Comparison of ENCODE assay signal across 8 cellular contexts in the genomic region with DNA sequence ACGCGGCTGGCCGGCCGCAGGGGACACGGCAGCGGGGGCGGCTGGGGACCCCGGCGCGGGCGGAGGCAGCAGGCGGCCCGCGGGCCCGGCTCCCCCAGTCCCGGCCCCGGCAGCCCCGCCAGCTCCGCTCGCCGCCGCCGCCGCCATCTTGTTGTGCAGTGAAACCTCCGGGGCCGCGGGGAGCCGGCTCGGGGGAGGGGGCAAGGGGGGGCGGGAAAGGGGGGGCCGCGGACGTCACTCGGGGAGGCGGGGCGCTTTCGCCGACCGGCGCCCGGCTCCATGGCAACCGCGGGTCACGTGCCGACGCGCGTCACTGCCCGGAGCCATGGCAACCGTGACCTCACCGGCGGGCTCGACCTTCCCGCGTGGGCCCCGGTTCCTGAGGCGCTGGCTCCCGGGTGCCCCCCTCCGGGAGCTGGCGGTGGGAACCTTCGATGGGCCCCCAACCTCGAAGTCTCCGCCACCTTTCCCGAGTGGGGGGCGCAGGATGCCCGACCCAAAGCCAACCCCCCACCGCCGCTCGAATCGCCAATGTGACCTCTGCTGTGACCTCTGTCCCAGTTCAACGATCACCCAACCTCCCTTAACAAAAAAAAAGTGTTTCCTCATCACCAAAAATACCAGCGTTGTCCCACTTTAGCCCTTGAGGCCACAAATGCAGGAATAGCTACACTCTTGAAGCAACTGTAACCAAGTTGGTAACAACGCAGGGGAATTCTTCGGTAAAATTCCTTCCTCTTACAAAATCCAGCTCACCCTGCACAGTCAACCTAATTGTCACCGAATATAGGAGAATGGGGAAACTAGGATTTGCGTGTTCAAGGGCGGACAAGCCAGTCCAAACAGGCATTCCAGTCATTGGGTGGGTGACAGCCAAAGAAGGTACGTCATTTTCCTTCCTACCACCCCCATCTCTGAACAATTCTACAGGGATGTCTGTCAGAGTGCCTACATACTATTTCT. TPM values are rescaled to one million over a fixed set of nuclear protein-coding genes. Genes with fewer than 3 reads are reported as not detected.
DNase-seq lines count a peak whose midpoint lies in the region; ATAC-seq and TF ChIP-seq lines count a peak whose summit lies in the region.

Gene SIK3, minus strand, starts transcription at position 160 of the 963 bp plus-strand sequence. Its CDS starts 13 bp downstream, at position 147.

- peaks cover 43% of the 10 kb centered on the region for H3K79me2 ChIP-seq in SU-DHL-6 (ENCODE audit: insufficient read depth, low read length)
- H3K79me2 ChIP-seq in parathyroid adenoma: peaks cover 10% of the 10 kb centered on the region

- peak within 1 kb of the TSS; percentile 93 for H3K4me3 Mint-ChIP-seq in activated naive CD8-positive, alpha-beta T cell treated with anti-CD3 and anti-CD28 coated beads, Interleukin-2, amount 10 ng/mL, durations not matched to agents 7 days and 5 days

- H3K9me3 ChIP-seq in SU-DHL-6 (ENCODE audit: insufficient read depth, low read length) (no peaks in the 10 kb centered on the region), parathyroid adenoma (ENCODE audit: control insufficient read depth, low read length) (no peaks in the 10 kb centered on the region), tibial artery (no peaks in the 10 kb centered on the region)

- peaks cover 2% of the 10 kb centered on the region for H3K36me3 Mint-ChIP-seq in activated naive CD8-positive, alpha-beta T cell treated with anti-CD3 and anti-CD28 coated beads, Interleukin-2, amount 10 ng/mL, durations not matched to agents 7 days and 5 days

- H3K4me2 ChIP-seq in SU-DHL-6 (ENCODE audit: low read depth, low read length, poor library complexity, severe bottlenecking) (peak within 1 kb of the TSS; percentile 73), parathyroid adenoma (ENCODE audit: low read length) (peak within 1 kb of the TSS; percentile 84)

- intact Hi-C loops in Right ventricle myocardium inferior (cut with DNase I) (loop anchor here (5.0 kb wide), 3 partner anchors 141 to 229 kb away; partner anchors contain the start of gene CEP164), tibial artery (cut with DNase I; ENCODE audit: low total_unique reads) (loop anchor here (5.0 to 10.0 kb wide), 2 partner anchors 104 to 124 kb away; no protein-coding TSS in a partner anchor)

- H3K4me3 ChIP-seq in GM08714 (ENCODE audit: low read length): peak within 1 kb of the TSS; percentile 78
- peak within 1 kb of the TSS; percentile 84 for H3K4me3 ChIP-seq in SU-DHL-6 (ENCODE audit: insufficient read depth, low read length, poor library complexity, severe bottlenecking)
- H3K4me3 ChIP-seq in parathyroid adenoma (ENCODE audit: low read depth, low read length): peak within 1 kb of the TSS; percentile 72
- peak within 1 kb of the TSS; percentile 92 to 94 for H3K4me3 ChIP-seq in tibial artery

- ATAC-seq in HG02610 (IDR thresholded peaks at IDR 0.05; ENCODE audit: unreplicated experiment) (peak; percentile 74), Right ventricle myocardium inferior (peak; percentile 90)
- peak; percentile 71 for ATAC-seq in activated naive CD8-positive, alpha-beta T cell treated with anti-CD3 and anti-CD28 coated beads, Interleukin-2, amount 10 ng/mL, durations not matched to agents 7 days and 5 days (ENCODE audit: low read depth)

- no peaks in the 10 kb centered on the region for H3K27me3 Mint-ChIP-seq in activated naive CD8-positive, alpha-beta T cell treated with anti-CD3 and anti-CD28 coated beads, Interleukin-2, amount 10 ng/mL, durations not matched to agents 7 days and 5 days

- H3K27ac ChIP-seq in SU-DHL-6 (ENCODE audit: low read depth, low read length): no peak within 1 kb of the TSS; the same call in 1 of the 2 replicates
- peak within 1 kb of the TSS; percentile 98 for H3K27ac ChIP-seq in parathyroid adenoma
- peak within 1 kb of the TSS; percentile 94 to 99 for H3K27ac ChIP-seq in tibial artery

- H3K36me3 ChIP-seq in SU-DHL-6 (ENCODE audit: low read length): no peaks in the 10 kb centered on the region
- no peaks in the 10 kb centered on the region for H3K36me3 ChIP-seq in parathyroid adenoma (ENCODE audit: control insufficient read depth, insufficient read depth, low read length)
- H3K36me3 ChIP-seq in tibial artery: no peaks in the 10 kb centered on the region

- no peaks in the 10 kb centered on the region for H3K9me3 Mint-ChIP-seq in activated naive CD8-positive, alpha-beta T cell treated with anti-CD3 and anti-CD28 coated beads, Interleukin-2, amount 10 ng/mL, durations not matched to agents 7 days and 5 days

- TF ChIP-seq CTCF in SU-DHL-6 (IDR thresholded peaks at IDR 0.05; ENCODE audit: insufficient read depth, low read length, poor library complexity, severe bottlenecking) (no peak), parathyroid adenoma (IDR thresholded peaks at IDR 0.05) (peak; percentile 51), tibial artery (IDR thresholded peaks at IDR 0.05) (peak in 1 of 2 experiments; percentile 9)

- H3K4me1 ChIP-seq in parathyroid adenoma (peaks cover 5% of the 10 kb centered on the region), tibial artery (peaks cover 0 to 49% (median 29%) of the 10 kb centered on the region in 4 donors)

- H3K9me2 ChIP-seq in SU-DHL-6 (replicated peaks; ENCODE audit: insufficient read depth, low read length): no peaks in the 10 kb centered on the region

- H3K27me3 ChIP-seq in SU-DHL-6 (ENCODE audit: low read length) (no peaks in the 10 kb centered on the region), parathyroid adenoma (ENCODE audit: control insufficient read depth, insufficient read depth, low read length) (no peaks in the 10 kb centered on the region), tibial artery (no peaks in the 10 kb centered on the region)

- H2AFZ ChIP-seq in SU-DHL-6 (ENCODE audit: low read depth, low read length, severe bottlenecking): peak within 1 kb of the TSS; percentile 79
- peak within 1 kb of the TSS; percentile 90 for H2AFZ ChIP-seq in parathyroid adenoma

- peaks cover 5% of the 10 kb centered on the region; the same call in 1 of the 2 replicates for H4K20me1 ChIP-seq in SU-DHL-6 (ENCODE audit: low read depth, low read length)

- H3K9ac ChIP-seq in SU-DHL-6 (ENCODE audit: low read length): peak within 1 kb of the TSS; percentile 74
- peak within 1 kb of the TSS; percentile 92 for H3K9ac ChIP-seq in parathyroid adenoma

- POLR2A ChIA-PET in activated naive CD8-positive, alpha-beta T cell treated with anti-CD3 and anti-CD28 coated beads, Interleukin-2, amount 10 ng/mL, durations not matched to agents 7 days and 5 days (lab: Charles Lee): interaction anchor here (0.6 to 3.7 kb wide), 7 partner anchors 46 to 262 kb away, joined by 3 to 31 read pairs (median 15); partner anchors contain the start of genes APOA1 and PAFAH1B2

- H3K27ac Mint-ChIP-seq in activated naive CD8-positive, alpha-beta T cell treated with anti-CD3 and anti-CD28 coated beads, Interleukin-2, amount 10 ng/mL, durations not matched to agents 7 days and 5 days: peak within 1 kb of the TSS; percentile 93

- peaks cover 38% of the 10 kb centered on the region for H3K4me1 Mint-ChIP-seq in activated naive CD8-positive, alpha-beta T cell treated with anti-CD3 and anti-CD28 coated beads, Interleukin-2, amount 10 ng/mL, durations not matched to agents 7 days and 5 days

- peaks cover 7% of the 10 kb centered on the region for H3F3A ChIP-seq in SU-DHL-6 (ENCODE audit: insufficient read depth)

- peak; percentile 96 for DNase-seq in NCI-H1105 (lab: John Stamatoyannopoulos, UW)
- peak; percentile 95 for DNase-seq in activated naive CD8-positive, alpha-beta T cell treated with anti-CD3 and anti-CD28 coated beads, Interleukin-2, amount 10 ng/mL, durations not matched to agents 7 days and 5 days
- peak; percentile 97 for DNase-seq in Right ventricle myocardium inferior (ENCODE audit: missing footprints)
- peak; percentile 85 to 95 for DNase-seq in tibial artery

RNA-seq across cellular contexts. Expression of gene SIK3, which starts in this region (rescaled TPM):
- total RNA-seq in activated naive CD8-positive, alpha-beta T cell treated with anti-CD3 and anti-CD28 coated beads, Interleukin-2, amount 10 ng/mL, durations not matched to agents 7 days and 5 days: 10 to 100 TPM; 44.7 to 45.8 TPM
- 28.7 TPM for total RNA-seq in Right ventricle myocardium inferior
